In the genomic region with DNA sequence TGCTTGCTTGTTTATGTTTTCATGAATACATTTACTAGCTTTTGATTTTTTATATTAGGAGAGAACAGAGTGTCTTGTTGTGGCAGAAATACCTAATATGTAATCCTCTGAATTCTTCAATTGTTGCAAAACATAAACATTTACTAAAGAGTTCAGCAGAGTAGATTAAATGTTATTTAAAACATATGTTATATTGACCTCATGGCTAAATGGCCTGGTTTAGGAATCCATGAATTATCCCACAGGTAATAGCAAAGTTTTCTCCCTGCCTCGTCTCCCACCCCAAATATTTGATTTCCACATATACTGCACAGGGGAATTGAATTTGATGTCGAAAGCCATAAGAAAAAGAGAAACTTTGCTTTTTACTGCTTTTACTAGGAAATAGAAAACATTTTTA, we compare ENCODE assay signal across 28 cellular contexts.
"Had no signal": no experiment of that assay in that cellular context is flagged by ENCODE, and none has a peak within 500 bp of the region (broad histone marks: within the 10 kb centered on the region; RNA-seq: fewer than 3 reads in every experiment).

No MANE protein-coding gene starts in this region.

- H3K36me3 ChIP-seq: brain microvascular endothelial cell, gastroesophageal sphincter, neutrophil, ovary, upper lobe of left lung had no signal

- H3K27me3 Mint-ChIP-seq: activated CD4-positive, alpha-beta memory T cell treated with anti-CD3 and anti-CD28 coated beads for 36 hours; activated naive CD8-positive, alpha-beta T cell treated with anti-CD3 and anti-CD28 coated beads for 36 hours; effector memory CD8-positive, alpha-beta T cell; progenitor cell of endocrine pancreas; stimulated activated naive CD8-positive, alpha-beta T cell treated with anti-CD3 and anti-CD28 coated beads, Interleukin-15, amount 100 ng/mL, for 72 hours had no signal

- H3K4me1 Mint-ChIP-seq: nephron progenitor cell had no signal

- H3K27ac ChIP-seq: brain microvascular endothelial cell, coronary artery, gastroesophageal sphincter, hepatocyte, neutrophil, ovary, skin epidermis, upper lobe of left lung had no signal

- ATAC-seq: effector memory CD8-positive, alpha-beta T cell; esophagus mucosa; gastroesophageal sphincter; left cardiac atrium; left ventricle myocardium superior; sciatic nerve; stimulated activated effector memory CD8-positive, alpha-beta T cell treated with anti-CD3 and anti-CD28 coated beads, Interleukin-12 subunit alpha, Interleukin-12 subunit beta, amount 100 ng/mL, for 72 hours; stimulated activated naive CD8-positive, alpha-beta T cell treated with anti-CD3 and anti-CD28 coated beads, Interleukin-15, amount 100 ng/mL, for 72 hours had no signal

- H3K36me3 Mint-ChIP-seq: activated CD4-positive, alpha-beta memory T cell treated with anti-CD3 and anti-CD28 coated beads for 36 hours had no signal

- H3K4me3 Mint-ChIP-seq: activated CD4-positive, alpha-beta memory T cell treated with anti-CD3 and anti-CD28 coated beads for 36 hours; activated naive CD8-positive, alpha-beta T cell treated with anti-CD3 and anti-CD28 coated beads for 36 hours; effector memory CD8-positive, alpha-beta T cell; nephron progenitor cell; stimulated activated effector memory CD8-positive, alpha-beta T cell treated with anti-CD3 and anti-CD28 coated beads, Interleukin-12 subunit alpha, Interleukin-12 subunit beta, amount 100 ng/mL, for 72 hours; stimulated activated naive CD8-positive, alpha-beta T cell treated with anti-CD3 and anti-CD28 coated beads, Interleukin-15, amount 100 ng/mL, for 72 hours had no signal

- H3K9me3 ChIP-seq: gastroesophageal sphincter, neutrophil, ovary, upper lobe of left lung had no signal

- H3K27ac Mint-ChIP-seq: activated CD4-positive, alpha-beta memory T cell treated with anti-CD3 and anti-CD28 coated beads for 36 hours; activated naive CD8-positive, alpha-beta T cell treated with anti-CD3 and anti-CD28 coated beads for 36 hours; effector memory CD8-positive, alpha-beta T cell; nephron progenitor cell; progenitor cell of endocrine pancreas; stimulated activated effector memory CD8-positive, alpha-beta T cell treated with anti-CD3 and anti-CD28 coated beads, Interleukin-12 subunit alpha, Interleukin-12 subunit beta, amount 100 ng/mL, for 72 hours had no signal

- H3K4me3 ChIP-seq: coronary artery, gastroesophageal sphincter, hepatocyte, ovary, skin epidermis, upper lobe of left lung had no signal

- H3K9me3 Mint-ChIP-seq: activated CD4-positive, alpha-beta memory T cell treated with anti-CD3 and anti-CD28 coated beads for 36 hours; activated naive CD8-positive, alpha-beta T cell treated with anti-CD3 and anti-CD28 coated beads for 36 hours; effector memory CD8-positive, alpha-beta T cell; nephron progenitor cell; stimulated activated effector memory CD8-positive, alpha-beta T cell treated with anti-CD3 and anti-CD28 coated beads, Interleukin-12 subunit alpha, Interleukin-12 subunit beta, amount 100 ng/mL, for 72 hours; stimulated activated naive CD8-positive, alpha-beta T cell treated with anti-CD3 and anti-CD28 coated beads, Interleukin-15, amount 100 ng/mL, for 72 hours had no signal

- H3K27me3 ChIP-seq: brain microvascular endothelial cell, gastroesophageal sphincter, hepatocyte, neutrophil, ovary, upper lobe of left lung had no signal

- H3K4me2 ChIP-seq: hepatocyte had no signal

- DNase-seq: activated CD4-positive, alpha-beta memory T cell treated with anti-CD3 and anti-CD28 coated beads for 36 hours; activated CD4-positive, alpha-beta T cell treated with anti-CD3 and anti-CD28 coated beads for 48 hours; activated CD8-positive, alpha-beta memory T cell treated with anti-CD3 and anti-CD28 coated beads, Interleukin-2, amount 50 U/mL, for 4 hours; activated naive CD4-positive, alpha-beta T cell; activated naive CD8-positive, alpha-beta T cell treated with anti-CD3 and anti-CD28 coated beads for 36 hours; activated T-cell treated with anti-CD3 and anti-CD28 coated beads, Interleukin-2, amount 50 U/mL, for 1 hour; amniotic stem cell; brain microvascular endothelial cell; effector memory CD8-positive, alpha-beta T cell; left cardiac atrium; left ventricle myocardium superior; nephron progenitor cell; ovary; retina; stimulated activated CD4-positive, alpha-beta T cell treated with anti-CD3 and anti-CD28 coated beads, Interleukin-4, amount 100 ng/mL, for 24 hours; stimulated activated naive CD8-positive, alpha-beta T cell treated with anti-CD3 and anti-CD28 coated beads, Interleukin-15, amount 100 ng/mL, for 72 hours; substantia nigra; T-helper 1 cell; upper lobe of left lung had no signal

- H2AFZ ChIP-seq: hepatocyte had no signal
